In genomic region chr1:21468597-21468996, GRCh38 we compare ENCODE assay signal across 9 cellular contexts. TPM values are rescaled to one million over a fixed set of nuclear protein-coding genes. Genes with fewer than 3 reads are reported as not detected.
DNase-seq lines count a peak whose midpoint lies in the region; ATAC-seq and TF ChIP-seq lines count a peak whose summit lies in the region.
"Had no signal": no experiment of that assay in that cellular context is flagged by ENCODE, and none has a peak within 500 bp of the region (broad histone marks: within the 10 kb centered on the region; RNA-seq: fewer than 3 reads in every experiment).

No MANE protein-coding gene starts in this region.

- WGBS in esophagus squamous epithelium, 2 donors, result 40 to 62% methylated on average over 10 of the region's 10 CpGs

- no peak for ATAC-seq in HG03520 (IDR thresholded peaks at IDR 0.05; ENCODE audit: unreplicated experiment)

- no peak for TF ChIP-seq POLR2A in esophagus squamous epithelium (IDR thresholded peaks at IDR 0.05)

- H3K4me1 ChIP-seq in esophagus squamous epithelium, result no peaks in the 10 kb centered on the region

- no peaks in the 10 kb centered on the region for H3K9me3 ChIP-seq in esophagus squamous epithelium

- peak in 4 of 6 experiments; percentile 14 to 34 (median 20) for TF ChIP-seq CTCF in esophagus squamous epithelium (IDR thresholded peaks at IDR 0.05)

- intact Hi-C loops in esophagus squamous epithelium (cut with DNase I), result no loop called here

- DNase-seq in activated T-cell treated with anti-CD3 and anti-CD28 coated beads, Interleukin-2, amount 50 U/mL, for 48 hours, result peak; percentile 44 to 54
- DNase-seq in activated T-cell treated with anti-CD3 and anti-CD28 coated beads for 4 hours (no peak), NOMO-1 (lab: John Stamatoyannopoulos, UW; ENCODE audit: unreplicated experiment in 2 of 2) (peak; percentile 30 to 38), esophagus squamous epithelium (lab: John Stamatoyannopoulos, UW) (no peak), NCI-H1930 (lab: John Stamatoyannopoulos, UW) (no peak), NCI-H2107 (lab: John Stamatoyannopoulos, UW) (no peak)
- DNase-seq in stimulated activated CD4-positive, alpha-beta T cell treated with anti-CD3 and anti-CD28 coated beads, Interleukin-2, amount 100 ng/mL, for 48 hours, result peak; percentile 13 to 21
- DNase-seq: NCI-H2029 had no signal

- H3K36me3 ChIP-seq in esophagus squamous epithelium, result peaks cover 0 to 36% (median 0%) of the 10 kb centered on the region in 3 donors

- no peaks in the 10 kb centered on the region for H3K27me3 ChIP-seq in esophagus squamous epithelium

- no peak overlapping the region for H3K27ac ChIP-seq in esophagus squamous epithelium

- H3K4me3 ChIP-seq in esophagus squamous epithelium, result no peak overlapping the region

RNA-seq across cellular contexts. Expression of gene NBPF3, which starts 28.7 kb away (rescaled TPM):
- total RNA-seq in esophagus squamous epithelium, result 10 to 100 TPM in 1 of 4 donors, 1 to 10 TPM in 3; 3.8 to 10.7 (median 6.6) TPM

RNA-seq across cellular contexts. Expression of gene ALPL, which starts 40.6 kb away (rescaled TPM):
- 1 to 10 TPM; 3.2 to 6.4 (median 4.7) TPM for total RNA-seq in esophagus squamous epithelium

Comparison
In these comparisons a context has a peak if more than half of its experiments do, and no peak if none do; other contexts are left out.
1. DNase-seq: peak in activated T-cell treated with anti-CD3 and anti-CD28 coated beads, Interleukin-2, amount 50 U/mL, for 48 hours (2 of 2), NOMO-1 (2 of 2) and stimulated activated CD4-positive, alpha-beta T cell treated with anti-CD3 and anti-CD28 coated beads, Interleukin-2, amount 100 ng/mL, for 48 hours (2 of 2); none in activated T-cell treated with anti-CD3 and anti-CD28 coated beads for 4 hours (single experiment), esophagus squamous epithelium (single experiment), NCI-H1930 (0 of 2) and NCI-H2107 (single experiment).